ENCODE assay signal across 1 cellular context in genomic region chr2:26623541-26624497, GRCh38.
TF ChIP-seq lines count a peak whose summit lies in the region.

No MANE protein-coding gene starts in this region.

TF ChIP-seq in GM23338, 12 proteins besides CTCF, POLR2A, EP300 and RAD21 (continued from another document):
- no peak for TF ChIP-seq ZNF462 (CRISPR knock-in tag; IDR thresholded peaks at IDR 0.05)
- TF ChIP-seq STAT1 (IDR thresholded peaks at IDR 0.05; ENCODE audit: unreplicated experiment) = no peak
